4 cellular contexts compared by ENCODE assay signal in the genomic region with DNA sequence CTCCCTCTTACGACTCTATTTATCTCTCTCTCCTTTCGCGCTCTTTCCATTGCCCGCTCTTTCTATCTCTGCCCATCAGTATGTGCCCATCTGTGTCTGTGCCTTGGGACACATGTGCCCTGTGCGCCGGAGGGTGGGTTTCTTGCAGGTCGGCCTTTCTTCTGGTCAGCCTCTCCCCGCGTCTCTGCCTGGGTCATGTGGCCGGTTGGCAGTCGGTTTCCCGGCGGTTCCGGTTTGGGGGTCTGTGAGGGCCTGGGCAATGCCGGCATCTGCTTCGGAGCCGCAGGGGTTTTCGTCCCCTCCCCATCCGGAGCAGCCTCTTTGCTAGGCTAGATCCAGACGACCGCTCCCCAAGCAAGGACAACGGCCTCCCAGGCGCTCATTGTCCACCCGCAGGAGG.
DNase-seq lines count a peak whose midpoint lies in the region; TF ChIP-seq lines count a peak whose summit lies in the region.
"Not testable (repeated sequence)": the region's sequence is repeated elsewhere in the genome, so short reads cannot be mapped to it uniquely, and the experiment has no call there.

No MANE protein-coding gene starts in this region.

- WGBS in endodermal cell (ENCODE audit: insufficient coverage in 1 of 2, insufficient read length in 1 of 2), 2 experiments: 96 to 100% methylated on average over 3 to 7 of the region's 24 CpGs

- H3K4me1 Mint-ChIP-seq in endodermal cell, nephron progenitor cell: not testable (repeated sequence)

- not testable (repeated sequence) for H3K9ac ChIP-seq in endodermal cell (ENCODE audit: extremely low read depth, low read length, poor library complexity, severe bottlenecking)

- not testable (repeated sequence) for H3K4me1 ChIP-seq in endodermal cell (ENCODE audit: control insufficient read depth, insufficient read depth, low read length)

- not testable (repeated sequence) for DNase-seq in endodermal cell, nephron progenitor cell
- DNase-seq in fibroblast of mammary gland (ENCODE audit: low read depth): peak; percentile 0
- DNase-seq in islet precursor cell: peak; percentile 31

- peak overlapping the region; percentile 42 for H3K4me3 ChIP-seq in endodermal cell (ENCODE audit: low read length)
- H3K4me3 ChIP-seq in fibroblast of mammary gland (ENCODE audit: control insufficient read depth, low read depth, low read length): not testable (repeated sequence)

- H3K27ac Mint-ChIP-seq in endodermal cell: not testable (repeated sequence)
- H3K27ac Mint-ChIP-seq in nephron progenitor cell: peak overlapping the region; percentile 8

- H3K36me3 ChIP-seq in endodermal cell (ENCODE audit: control insufficient read depth, insufficient read depth, low read length): not testable (repeated sequence)

- not testable (repeated sequence) for H3K27ac ChIP-seq in endodermal cell (ENCODE audit: low read depth, low read length)

- H3K9me3 Mint-ChIP-seq in endodermal cell (peaks cover 18% of the 10 kb centered on the region), nephron progenitor cell (peaks cover 18% of the 10 kb centered on the region)

- H3K36me3 Mint-ChIP-seq in endodermal cell (ENCODE audit: low read depth); nephron progenitor cell (ENCODE audit: low read depth): not testable (repeated sequence)

- H3K9me3 ChIP-seq in endodermal cell (ENCODE audit: control insufficient read depth, low read length): not testable (repeated sequence)

- TF ChIP-seq CTCF in endodermal cell (conservative IDR thresholded peaks at IDR 0.05); fibroblast of mammary gland (conservative IDR thresholded peaks at IDR 0.05; ENCODE audit: control insufficient read depth, insufficient read depth, low read depth, low read length); nephron progenitor cell (IDR thresholded peaks at IDR 0.05): not testable (repeated sequence)

- not testable (repeated sequence) for H3K27me3 ChIP-seq in endodermal cell (ENCODE audit: control insufficient read depth, insufficient read depth, low read length, poor library complexity, severe bottlenecking)

- H3K4me3 Mint-ChIP-seq in endodermal cell, nephron progenitor cell: not testable (repeated sequence)

- H3K27me3 Mint-ChIP-seq in endodermal cell (ENCODE audit: insufficient read depth); nephron progenitor cell (ENCODE audit: low read depth, poor library complexity): not testable (repeated sequence)
